ENCODE assay signal across 17 cellular contexts in the genomic region with DNA sequence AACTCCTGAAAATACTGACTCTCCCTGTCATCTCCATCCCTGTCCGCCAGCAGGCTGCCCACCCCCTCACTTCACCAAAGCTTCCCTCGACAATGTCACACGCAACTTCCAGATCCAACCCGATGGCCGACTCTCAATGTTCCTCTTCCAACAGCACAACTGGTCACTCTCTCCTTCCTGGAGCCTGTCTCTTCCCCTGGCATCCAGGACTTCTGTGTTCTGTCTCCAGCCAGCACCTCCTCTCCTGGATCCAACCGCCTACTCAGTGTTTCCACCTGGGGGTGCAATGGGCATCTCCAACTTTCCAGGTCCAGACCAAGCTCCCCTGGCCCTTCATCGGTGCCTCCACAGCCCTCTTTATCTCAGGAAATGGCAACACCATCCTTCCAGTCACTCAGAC. TPM values are rescaled to one million over a fixed set of nuclear protein-coding genes. Genes with fewer than 3 reads are reported as not detected.
A peak's percentile ranks its signal among the peaks of the same experiment; 100 is the strongest.
DNase-seq lines count a peak whose midpoint lies in the region; ATAC-seq, FAIRE-seq and TF ChIP-seq lines count a peak whose summit lies in the region.
"Had no signal": no experiment of that assay in that cellular context is flagged by ENCODE, and none has a peak within 500 bp of the region (broad histone marks: within the 10 kb centered on the region; RNA-seq: fewer than 3 reads in every experiment).

No MANE protein-coding gene starts in this region.

- H3K9ac ChIP-seq in mesendoderm (ENCODE audit: low read length) (no peak overlapping the region), kidney (ENCODE audit: low read length in 2 of 2) (no peak overlapping the region)

- H3K4me2 ChIP-seq in mesendoderm (ENCODE audit: low read length): no peak overlapping the region

- no peaks in the 10 kb centered on the region for H3K9me3 ChIP-seq in left ventricle myocardium inferior (replicated peaks)
- H3K9me3 ChIP-seq in right atrium auricular region: no peaks in the 10 kb centered on the region
- H3K9me3 ChIP-seq in kidney (ENCODE audit: control insufficient read depth in 1 of 2, low read length in 2 of 2): no peaks in the 10 kb centered on the region

- no peak overlapping the region for H3K4ac ChIP-seq in mesendoderm (ENCODE audit: low read depth, low read length)

- no peaks in the 10 kb centered on the region for H3K79me1 ChIP-seq in mesendoderm (ENCODE audit: low read length)

- peaks cover 23% of the 10 kb centered on the region for H3K4me1 Mint-ChIP-seq in activated T-helper 17 cell treated with anti-CD3 and anti-CD28 coated beads, Interleukin-2, amount 50 U/mL, for 72 hours
- peaks cover 72% of the 10 kb centered on the region for H3K4me1 Mint-ChIP-seq in type B pancreatic cell (ENCODE audit: unreplicated experiment)
- H3K4me1 Mint-ChIP-seq: activated B cell treated with CpG ODN at 0.5 μM for 24 hours had no signal

- DNase-seq in left ventricle myocardium inferior (no peak), right atrium auricular region (ENCODE audit: low spot score) (no peak), mesendoderm (peak; percentile 42), type B pancreatic cell (ENCODE audit: extremely low spot score, unreplicated experiment) (no peak), kidney (no peak)
- DNase-seq: activated B cell treated with CpG ODN at 0.5 μM for 24 hours; activated CD8-positive, alpha-beta memory T cell treated with anti-CD3 and anti-CD28 coated beads, Interleukin-2, amount 10 ng/mL, durations not matched to agents 7 days and 5 days; activated naive CD4-positive, alpha-beta T cell treated with anti-CD3 and anti-CD28 coated beads for 36 hours; DND-41; Kasumi-1; stimulated activated CD4-positive, alpha-beta T cell treated with anti-CD3 and anti-CD28 coated beads, Interleukin-2, amount 100 ng/mL, for 48 hours had no signal

- WGBS in mesendoderm (ENCODE audit: extremely low coverage, insufficient coverage, low lambda C conversion rate): no CpG with 5 or more reads among the region's 7 CpGs

- intact Hi-C loops in left ventricle myocardium inferior (cut with micrococcal nuclease): no loop called here
- intact Hi-C loops in kidney (cut with DNase I): no loop called here

- H3K27ac ChIP-seq in left ventricle myocardium inferior (replicated peaks) (peak overlapping the region; percentile 75), right atrium auricular region (peak overlapping the region in 1 of 2 donors; percentile 11), mesendoderm (ENCODE audit: low read depth, low read length) (no peak overlapping the region), kidney (ENCODE audit: low read depth in 2 of 2, low read length in 2 of 2) (peak overlapping the region in 1 of 2 donors; percentile 1)

- no peak overlapping the region for H3K4me3 Mint-ChIP-seq in activated T-helper 17 cell treated with anti-CD3 and anti-CD28 coated beads, Interleukin-2, amount 50 U/mL, for 72 hours
- peak overlapping the region; percentile 39 for H3K4me3 Mint-ChIP-seq in type B pancreatic cell
- H3K4me3 Mint-ChIP-seq: activated B cell treated with CpG ODN at 0.5 μM for 24 hours; activated CD8-positive, alpha-beta memory T cell treated with anti-CD3 and anti-CD28 coated beads, Interleukin-2, amount 10 ng/mL, durations not matched to agents 7 days and 5 days; activated naive CD4-positive, alpha-beta T cell treated with anti-CD3 and anti-CD28 coated beads for 36 hours had no signal

- no peak overlapping the region for H3K56ac ChIP-seq in mesendoderm (ENCODE audit: low read length)

- no peak overlapping the region for H2BK15ac ChIP-seq in mesendoderm (replicated peaks; ENCODE audit: low read depth)

- H3K36me3 Mint-ChIP-seq in activated T-helper 17 cell treated with anti-CD3 and anti-CD28 coated beads, Interleukin-2, amount 50 U/mL, for 72 hours (ENCODE audit: low read depth): no peaks in the 10 kb centered on the region
- no peaks in the 10 kb centered on the region for H3K36me3 Mint-ChIP-seq in type B pancreatic cell
- H3K36me3 Mint-ChIP-seq: activated CD8-positive, alpha-beta memory T cell treated with anti-CD3 and anti-CD28 coated beads, Interleukin-2, amount 10 ng/mL, durations not matched to agents 7 days and 5 days had no signal

- H4K8ac ChIP-seq in mesendoderm (ENCODE audit: low read depth, low read length): no peak overlapping the region

- no peak for TF ChIP-seq CTCF in left ventricle myocardium inferior (IDR thresholded peaks at IDR 0.05; ENCODE audit: borderline replicate concordance)
- TF ChIP-seq CTCF in right atrium auricular region (IDR thresholded peaks at IDR 0.05): no peak
- no peak for TF ChIP-seq CTCF in type B pancreatic cell (conservative IDR thresholded peaks at IDR 0.05)
- TF ChIP-seq CTCF in kidney (IDR thresholded peaks at IDR 0.05; ENCODE audit: borderline replicate concordance, extremely low read depth, insufficient read depth): no peak

- H3K79me2 ChIP-seq in mesendoderm (ENCODE audit: control insufficient read depth, insufficient read depth, low read length): no peaks in the 10 kb centered on the region

- peaks cover 19% of the 10 kb centered on the region for H3K27me3 Mint-ChIP-seq in activated T-helper 17 cell treated with anti-CD3 and anti-CD28 coated beads, Interleukin-2, amount 50 U/mL, for 72 hours
- no peaks in the 10 kb centered on the region for H3K27me3 Mint-ChIP-seq in type B pancreatic cell

- no peak overlapping the region for H2BK5ac ChIP-seq in mesendoderm (ENCODE audit: low read length)

- ATAC-seq in activated T-helper 17 cell treated with anti-CD3 and anti-CD28 coated beads, Interleukin-2, amount 50 U/mL, for 72 hours (replicated peaks): no peak
- ATAC-seq in HG03025 (IDR thresholded peaks at IDR 0.05; ENCODE audit: low FRiP score, unreplicated experiment): no peak
- no peak for ATAC-seq in GM19324 (IDR thresholded peaks at IDR 0.05; ENCODE audit: low FRiP score, unreplicated experiment)
- ATAC-seq: activated CD8-positive, alpha-beta memory T cell treated with anti-CD3 and anti-CD28 coated beads, Interleukin-2, amount 10 ng/mL, durations not matched to agents 7 days and 5 days had no signal

- H3K36me3 ChIP-seq in left ventricle myocardium inferior (no peaks in the 10 kb centered on the region), right atrium auricular region (no peaks in the 10 kb centered on the region), mesendoderm (ENCODE audit: control insufficient read depth, insufficient read depth, low read length) (no peaks in the 10 kb centered on the region), kidney (ENCODE audit: control insufficient read depth in 1 of 2, insufficient read depth in 2 of 2, low read length in 2 of 2) (no peaks in the 10 kb centered on the region)

- no peak overlapping the region for H2BK120ac ChIP-seq in mesendoderm (ENCODE audit: low read depth, low read length)

- no peak for FAIRE-seq in kidney (lab: Jason Lieb, UNC)

- H4K5ac ChIP-seq in mesendoderm (ENCODE audit: low read length): no peak overlapping the region

- H3K4me3 ChIP-seq in left ventricle myocardium inferior (no peak overlapping the region), right atrium auricular region (no peak overlapping the region), mesendoderm (ENCODE audit: low read length) (no peak overlapping the region), kidney (ENCODE audit: low read length in 2 of 2) (no peak overlapping the region)

- H3K23ac ChIP-seq in mesendoderm (ENCODE audit: low read length): no peak overlapping the region

- H3K4me1 ChIP-seq in left ventricle myocardium inferior (peaks cover 40% of the 10 kb centered on the region), right atrium auricular region (peaks cover 0 to 32% of the 10 kb centered on the region in 2 donors), mesendoderm (ENCODE audit: control insufficient read depth, low read depth, low read length) (peaks cover 11% of the 10 kb centered on the region), kidney (ENCODE audit: control insufficient read depth in 1 of 2, insufficient read depth in 1 of 2, low read depth in 1 of 2, low read length in 2 of 2) (peaks cover 10 to 13% of the 10 kb centered on the region in 2 donors)

- H3K9me3 Mint-ChIP-seq in activated T-helper 17 cell treated with anti-CD3 and anti-CD28 coated beads, Interleukin-2, amount 50 U/mL, for 72 hours: no peaks in the 10 kb centered on the region
- H3K9me3 Mint-ChIP-seq in type B pancreatic cell: peaks cover under 1% of the 10 kb centered on the region
- H3K9me3 Mint-ChIP-seq: activated B cell treated with CpG ODN at 0.5 μM for 24 hours; activated naive CD4-positive, alpha-beta T cell treated with anti-CD3 and anti-CD28 coated beads for 36 hours had no signal

- H3K27ac Mint-ChIP-seq in activated T-helper 17 cell treated with anti-CD3 and anti-CD28 coated beads, Interleukin-2, amount 50 U/mL, for 72 hours: peak overlapping the region; percentile 3
- H3K27ac Mint-ChIP-seq in type B pancreatic cell: peak overlapping the region; percentile 71
- H3K27ac Mint-ChIP-seq: activated B cell treated with CpG ODN at 0.5 μM for 24 hours; activated CD8-positive, alpha-beta memory T cell treated with anti-CD3 and anti-CD28 coated beads, Interleukin-2, amount 10 ng/mL, durations not matched to agents 7 days and 5 days; activated naive CD4-positive, alpha-beta T cell treated with anti-CD3 and anti-CD28 coated beads for 36 hours had no signal

- H2AK5ac ChIP-seq in mesendoderm (ENCODE audit: low read length): no peak overlapping the region

- H3K18ac ChIP-seq in mesendoderm (ENCODE audit: low read length): no peak overlapping the region

- H3K27me3 ChIP-seq in left ventricle myocardium inferior (ENCODE audit: low read depth): peaks cover 8% of the 10 kb centered on the region
- no peaks in the 10 kb centered on the region for H3K27me3 ChIP-seq in right atrium auricular region
- H3K27me3 ChIP-seq in mesendoderm (ENCODE audit: insufficient read depth, low read length, poor library complexity): no peaks in the 10 kb centered on the region

RNA-seq across cellular contexts. Expression of gene CPA5, which starts 8.6 kb away (rescaled TPM):
- total RNA-seq in left ventricle myocardium inferior (not detected), right atrium auricular region (not detected), type B pancreatic cell (ENCODE audit: low replicate concordance) (0.68 TPM in 1 of 2 replicates, not detected in the other), kidney (1.1 TPM)
- total RNA-seq in activated T-helper 17 cell treated with anti-CD3 and anti-CD28 coated beads, Interleukin-2, amount 50 U/mL, for 72 hours: 10 to 100 TPM in 1 of 2 donors, 1 to 10 TPM in 1; 3.3 to 27.6 TPM
- polyA plus RNA-seq in mesendoderm (2013, experiment 1 of 2): not detected
- 0.07 TPM for polyA plus RNA-seq in mesendoderm (2013, experiment 2 of 2)
- polyA plus RNA-seq in kidney (ENCODE audit: insufficient read depth, low read depth, low replicate concordance): 0.54 TPM
- total RNA-seq: activated B cell treated with CpG ODN at 0.5 μM for 24 hours, mammary epithelial cell, OCI-LY7, pulmonary artery endothelial cell had no signal

RNA-seq across cellular contexts. Expression of gene CPA1, which starts 27.1 kb away (rescaled TPM):
- total RNA-seq in left ventricle myocardium inferior (not detected), right atrium auricular region (not detected), type B pancreatic cell (ENCODE audit: low replicate concordance) (0.41 TPM in 1 of 2 replicates, not detected in the other), kidney (0.50 TPM)
- total RNA-seq in activated T-helper 17 cell treated with anti-CD3 and anti-CD28 coated beads, Interleukin-2, amount 50 U/mL, for 72 hours: not detected
- not detected for polyA plus RNA-seq in mesendoderm (2013, experiment 1 of 2)
- not detected for polyA plus RNA-seq in mesendoderm (2013, experiment 2 of 2)
- 1.1 TPM for polyA plus RNA-seq in kidney (ENCODE audit: insufficient read depth, low read depth, low replicate concordance)
- total RNA-seq: activated B cell treated with CpG ODN at 0.5 μM for 24 hours; activated CD8-positive, alpha-beta memory T cell treated with anti-CD3 and anti-CD28 coated beads, Interleukin-2, amount 10 ng/mL, durations not matched to agents 7 days and 5 days; activated naive CD4-positive, alpha-beta T cell treated with anti-CD3 and anti-CD28 coated beads for 36 hours; OCI-LY7; pulmonary artery endothelial cell had no signal
- polyA plus RNA-seq: mammary epithelial cell had no signal
